ENCODE assay signal across 8 cellular contexts in genomic region chr10:70880077-70880534, GRCh38. TPM values are rescaled to one million over a fixed set of nuclear protein-coding genes. Genes with fewer than 3 reads are reported as not detected.
A peak's percentile ranks its signal among the peaks of the same experiment; 100 is the strongest.
DNase-seq lines count a peak whose midpoint lies in the region; ATAC-seq lines count a peak whose summit lies in the region.

No MANE protein-coding gene starts in this region.

- ATAC-seq in HG03280 (IDR thresholded peaks at IDR 0.05; ENCODE audit: unreplicated experiment), result peak; percentile 58
- ATAC-seq in GM21737 (IDR thresholded peaks at IDR 0.05; ENCODE audit: unreplicated experiment), result no peak

- DNase-seq in GM03348 (ENCODE audit: low spot score) (peak; percentile 84), NCI-H526 treated with DMSO at 0.1 percent for 48 hours (lab: John Stamatoyannopoulos, UW) (peak; percentile 55), dermis blood vessel endothelial cell (peak; percentile 92), lung microvascular endothelial cell (ENCODE audit: low read depth in 2 of 2) (peak; percentile 87 to 90)
- peak; percentile 41 to 79 for DNase-seq in activated CD4-positive, alpha-beta T cell treated with anti-CD3 and anti-CD28 coated beads, Interleukin-2, amount 50 U/mL, for 24 hours (ENCODE audit: low read depth in 1 of 2, low spot score in 1 of 2)
- peak; percentile 46 for DNase-seq in stimulated activated CD8-positive, alpha-beta memory T cell treated with anti-CD3 and anti-CD28 coated beads, Interleukin-12 subunit alpha, Interleukin-12 subunit beta, amount 100 ng/mL, for 4 hours (ENCODE audit: low read depth)

RNA-seq across cellular contexts. Expression of gene PCBD1, which starts 8.3 kb away (rescaled TPM):
- 57.3 and 93.5 TPM in 2 replicates for total RNA-seq in dermis blood vessel endothelial cell
- total RNA-seq in lung microvascular endothelial cell, result 60.6 and 67.9 TPM in 2 replicates
